Comparison of ENCODE assay signal across 12 cellular contexts in genomic region chr6:20180935-20181334, GRCh38. TPM values are rescaled to one million over a fixed set of nuclear protein-coding genes. Genes with fewer than 3 reads are reported as not detected.
DNase-seq lines count a peak whose midpoint lies in the region; ATAC-seq lines count a peak whose summit lies in the region.
"Had no signal": no experiment of that assay in that cellular context is flagged by ENCODE, and none has a peak within 500 bp of the region (broad histone marks: within the 10 kb centered on the region; RNA-seq: fewer than 3 reads in every experiment).

No MANE protein-coding gene starts in this region.

- ATAC-seq in GM18519 (IDR thresholded peaks at IDR 0.05; ENCODE audit: low FRiP score, unreplicated experiment) (peak; percentile 58), GM21619 (IDR thresholded peaks at IDR 0.05; ENCODE audit: unreplicated experiment) (peak; percentile 86), HG03460 (IDR thresholded peaks at IDR 0.05; ENCODE audit: unreplicated experiment) (peak; percentile 81), left ventricle myocardium superior (peak; percentile 79)
- ATAC-seq: GM23338 had no signal

- DNase-seq in left ventricle myocardium superior: no peak
- DNase-seq in activated T-cell treated with anti-CD3 and anti-CD28 coated beads, Interleukin-2, amount 50 U/mL, for 48 hours: no peak
- no peak for DNase-seq in NCI-H345 (lab: John Stamatoyannopoulos, UW)
- no peak for DNase-seq in activated T-cell treated with anti-CD3 and anti-CD28 coated beads, Interleukin-2, amount 50 U/mL, for 24 hours
- no peak for DNase-seq in amygdala (lab: John Stamatoyannopoulos, UW)
- DNase-seq: activated CD8-positive, alpha-beta memory T cell treated with anti-CD3 and anti-CD28 coated beads, Interleukin-2, amount 50 U/mL, for 48 hours; IMR-90; NCI-H524 had no signal

- H3K36me3 Mint-ChIP-seq in activated T-cell treated with anti-CD3 and anti-CD28 coated beads, Interleukin-2, amount 50 U/mL, for 24 hours (ENCODE audit: low read depth): peaks cover 23% of the 10 kb centered on the region

- no peaks in the 10 kb centered on the region for H3K27me3 Mint-ChIP-seq in activated T-cell treated with anti-CD3 and anti-CD28 coated beads, Interleukin-2, amount 50 U/mL, for 24 hours

- no peak overlapping the region for H3K27ac Mint-ChIP-seq in activated T-cell treated with anti-CD3 and anti-CD28 coated beads, Interleukin-2, amount 50 U/mL, for 24 hours
- H3K27ac Mint-ChIP-seq: GM23338 had no signal

- H3K4me3 Mint-ChIP-seq in activated T-cell treated with anti-CD3 and anti-CD28 coated beads, Interleukin-2, amount 50 U/mL, for 24 hours: no peak overlapping the region
- H3K4me3 Mint-ChIP-seq: GM23338 had no signal

- intact Hi-C loops in left ventricle myocardium superior (cut with micrococcal nuclease): no loop called here

- peaks cover 5% of the 10 kb centered on the region for H3K9me3 Mint-ChIP-seq in activated T-cell treated with anti-CD3 and anti-CD28 coated beads, Interleukin-2, amount 50 U/mL, for 24 hours

- no peaks in the 10 kb centered on the region for H3K4me1 Mint-ChIP-seq in activated T-cell treated with anti-CD3 and anti-CD28 coated beads, Interleukin-2, amount 50 U/mL, for 24 hours (ENCODE audit: low read depth)

RNA-seq across cellular contexts. Expression of gene MBOAT1, which starts 31.3 kb away (rescaled TPM):
- 5.0 TPM for total RNA-seq in left ventricle myocardium superior
